Comparison of ENCODE assay signal across 1 cellular context in the genomic region with DNA sequence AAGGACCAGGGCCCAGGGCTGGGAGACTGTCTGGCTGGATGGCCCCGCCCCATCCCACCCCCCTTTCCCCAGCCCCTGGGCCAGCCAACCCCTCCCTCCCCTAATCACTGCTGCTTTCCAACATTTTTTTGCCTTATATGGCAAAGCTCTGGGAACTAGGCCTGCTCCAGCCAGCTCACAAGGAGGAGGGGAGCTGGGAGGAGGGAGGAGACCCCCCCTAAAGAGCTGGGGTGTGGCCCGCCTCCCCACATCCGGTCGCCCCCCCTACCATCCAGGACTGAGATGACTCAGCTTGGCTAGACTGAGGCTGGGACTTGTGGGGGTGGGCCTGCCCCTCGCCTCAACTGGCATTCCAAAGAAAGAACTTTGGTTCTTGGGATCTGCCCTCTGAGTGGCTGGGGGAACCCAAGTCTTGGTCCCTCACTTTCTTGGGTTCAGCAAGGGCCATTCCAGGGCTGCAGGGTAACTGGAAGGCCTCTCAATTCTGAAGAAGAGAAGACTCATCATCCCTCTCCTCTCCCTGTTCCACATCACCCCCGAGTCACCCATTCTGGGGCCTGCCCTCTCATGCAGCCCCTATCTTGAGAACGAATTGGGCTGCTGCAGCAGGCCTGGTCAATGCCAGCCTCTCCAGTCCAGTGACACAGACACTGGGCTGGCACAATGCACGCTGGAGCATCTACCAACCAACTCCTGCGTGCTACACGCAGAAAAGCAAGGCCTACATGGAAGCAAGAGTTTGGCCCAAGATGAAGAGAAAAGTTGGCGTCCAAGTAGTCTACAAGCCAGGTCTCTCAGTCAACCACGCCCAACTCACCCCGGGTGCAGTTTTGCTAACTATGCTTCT.
TF ChIP-seq lines count a peak whose summit lies in the region.

No MANE protein-coding gene starts in this region.

TF ChIP-seq in K562, 482 proteins besides CTCF, POLR2A, EP300 and RAD21 (continued from another document and continues in another):
- TF ChIP-seq, protein P1, sequence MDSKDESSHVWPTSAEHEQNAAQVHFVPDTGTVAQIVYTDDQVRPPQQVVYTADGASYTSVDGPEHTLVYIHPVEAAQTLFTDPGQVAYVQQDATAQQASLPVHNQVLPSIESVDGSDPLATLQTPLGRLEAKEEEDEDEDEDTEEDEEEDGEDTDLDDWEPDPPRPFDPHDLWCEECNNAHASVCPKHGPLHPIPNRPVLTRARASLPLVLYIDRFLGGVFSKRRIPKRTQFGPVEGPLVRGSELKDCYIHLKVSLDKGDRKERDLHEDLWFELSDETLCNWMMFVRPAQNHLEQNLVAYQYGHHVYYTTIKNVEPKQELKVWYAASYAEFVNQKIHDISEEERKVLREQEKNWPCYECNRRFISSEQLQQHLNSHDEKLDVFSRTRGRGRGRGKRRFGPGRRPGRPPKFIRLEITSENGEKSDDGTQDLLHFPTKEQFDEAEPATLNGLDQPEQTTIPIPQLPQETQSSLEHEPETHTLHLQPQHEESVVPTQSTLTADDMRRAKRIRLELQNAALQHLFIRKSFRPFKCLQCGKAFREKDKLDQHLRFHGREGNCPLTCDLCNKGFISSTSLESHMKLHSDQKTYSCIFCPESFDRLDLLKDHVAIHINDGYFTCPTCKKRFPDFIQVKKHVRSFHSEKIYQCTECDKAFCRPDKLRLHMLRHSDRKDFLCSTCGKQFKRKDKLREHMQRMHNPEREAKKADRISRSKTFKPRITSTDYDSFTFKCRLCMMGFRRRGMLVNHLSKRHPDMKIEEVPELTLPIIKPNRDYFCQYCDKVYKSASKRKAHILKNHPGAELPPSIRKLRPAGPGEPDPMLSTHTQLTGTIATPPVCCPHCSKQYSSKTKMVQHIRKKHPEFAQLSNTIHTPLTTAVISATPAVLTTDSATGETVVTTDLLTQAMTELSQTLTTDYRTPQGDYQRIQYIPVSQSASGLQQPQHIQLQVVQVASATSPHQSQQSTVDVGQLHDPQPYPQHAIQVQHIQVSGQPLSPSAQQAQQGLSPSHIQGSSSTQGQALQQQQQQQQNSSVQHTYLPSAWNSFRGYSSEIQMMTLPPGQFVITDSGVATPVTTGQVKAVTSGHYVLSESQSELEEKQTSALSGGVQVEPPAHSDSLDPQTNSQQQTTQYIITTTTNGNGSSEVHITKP (IDR thresholded peaks at IDR 0.05; ENCODE audit: partially characterized antibody): peak; percentile 14
- TF ChIP-seq ZBED1 (IDR thresholded peaks at IDR 0.05): peak; percentile 22; the same call in 1 of the 2 replicates
- TF ChIP-seq, protein P2, sequence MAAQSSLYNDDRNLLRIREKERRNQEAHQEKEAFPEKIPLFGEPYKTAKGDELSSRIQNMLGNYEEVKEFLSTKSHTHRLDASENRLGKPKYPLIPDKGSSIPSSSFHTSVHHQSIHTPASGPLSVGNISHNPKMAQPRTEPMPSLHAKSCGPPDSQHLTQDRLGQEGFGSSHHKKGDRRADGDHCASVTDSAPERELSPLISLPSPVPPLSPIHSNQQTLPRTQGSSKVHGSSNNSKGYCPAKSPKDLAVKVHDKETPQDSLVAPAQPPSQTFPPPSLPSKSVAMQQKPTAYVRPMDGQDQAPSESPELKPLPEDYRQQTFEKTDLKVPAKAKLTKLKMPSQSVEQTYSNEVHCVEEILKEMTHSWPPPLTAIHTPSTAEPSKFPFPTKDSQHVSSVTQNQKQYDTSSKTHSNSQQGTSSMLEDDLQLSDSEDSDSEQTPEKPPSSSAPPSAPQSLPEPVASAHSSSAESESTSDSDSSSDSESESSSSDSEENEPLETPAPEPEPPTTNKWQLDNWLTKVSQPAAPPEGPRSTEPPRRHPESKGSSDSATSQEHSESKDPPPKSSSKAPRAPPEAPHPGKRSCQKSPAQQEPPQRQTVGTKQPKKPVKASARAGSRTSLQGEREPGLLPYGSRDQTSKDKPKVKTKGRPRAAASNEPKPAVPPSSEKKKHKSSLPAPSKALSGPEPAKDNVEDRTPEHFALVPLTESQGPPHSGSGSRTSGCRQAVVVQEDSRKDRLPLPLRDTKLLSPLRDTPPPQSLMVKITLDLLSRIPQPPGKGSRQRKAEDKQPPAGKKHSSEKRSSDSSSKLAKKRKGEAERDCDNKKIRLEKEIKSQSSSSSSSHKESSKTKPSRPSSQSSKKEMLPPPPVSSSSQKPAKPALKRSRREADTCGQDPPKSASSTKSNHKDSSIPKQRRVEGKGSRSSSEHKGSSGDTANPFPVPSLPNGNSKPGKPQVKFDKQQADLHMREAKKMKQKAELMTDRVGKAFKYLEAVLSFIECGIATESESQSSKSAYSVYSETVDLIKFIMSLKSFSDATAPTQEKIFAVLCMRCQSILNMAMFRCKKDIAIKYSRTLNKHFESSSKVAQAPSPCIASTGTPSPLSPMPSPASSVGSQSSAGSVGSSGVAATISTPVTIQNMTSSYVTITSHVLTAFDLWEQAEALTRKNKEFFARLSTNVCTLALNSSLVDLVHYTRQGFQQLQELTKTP (IDR thresholded peaks at IDR 0.05; ENCODE audit: low read depth in 1 of 2, partially characterized antibody in 2 of 2): peak in 1 of 2 experiments; percentile 29
- TF ChIP-seq SOX6 (IDR thresholded peaks at IDR 0.05): no peak
- TF ChIP-seq, protein P3, sequence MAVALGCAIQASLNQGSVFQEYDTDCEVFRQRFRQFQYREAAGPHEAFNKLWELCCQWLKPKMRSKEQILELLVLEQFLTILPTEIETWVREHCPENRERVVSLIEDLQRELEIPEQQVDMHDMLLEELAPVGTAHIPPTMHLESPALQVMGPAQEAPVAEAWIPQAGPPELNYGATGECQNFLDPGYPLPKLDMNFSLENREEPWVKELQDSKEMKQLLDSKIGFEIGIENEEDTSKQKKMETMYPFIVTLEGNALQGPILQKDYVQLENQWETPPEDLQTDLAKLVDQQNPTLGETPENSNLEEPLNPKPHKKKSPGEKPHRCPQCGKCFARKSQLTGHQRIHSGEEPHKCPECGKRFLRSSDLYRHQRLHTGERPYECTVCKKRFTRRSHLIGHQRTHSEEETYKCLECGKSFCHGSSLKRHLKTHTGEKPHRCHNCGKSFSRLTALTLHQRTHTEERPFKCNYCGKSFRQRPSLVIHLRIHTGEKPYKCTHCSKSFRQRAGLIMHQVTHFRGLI (CRISPR knock-in tag; IDR thresholded peaks at IDR 0.05): no peak
- no peak for TF ChIP-seq PRPF4 (IDR thresholded peaks at IDR 0.05; ENCODE audit: insufficient read depth, low read depth, low read length, poor library complexity, severe bottlenecking)
- TF ChIP-seq ZNF695 (CRISPR knock-in tag; IDR thresholded peaks at IDR 0.05): no peak
- TF ChIP-seq NFE2 (IDR thresholded peaks at IDR 0.05; ENCODE audit: low read depth): peak; percentile 92
- no peak for TF ChIP-seq PTBP1 (IDR thresholded peaks at IDR 0.05; ENCODE audit: low read depth, low read length)
- TF ChIP-seq, protein P4, sequence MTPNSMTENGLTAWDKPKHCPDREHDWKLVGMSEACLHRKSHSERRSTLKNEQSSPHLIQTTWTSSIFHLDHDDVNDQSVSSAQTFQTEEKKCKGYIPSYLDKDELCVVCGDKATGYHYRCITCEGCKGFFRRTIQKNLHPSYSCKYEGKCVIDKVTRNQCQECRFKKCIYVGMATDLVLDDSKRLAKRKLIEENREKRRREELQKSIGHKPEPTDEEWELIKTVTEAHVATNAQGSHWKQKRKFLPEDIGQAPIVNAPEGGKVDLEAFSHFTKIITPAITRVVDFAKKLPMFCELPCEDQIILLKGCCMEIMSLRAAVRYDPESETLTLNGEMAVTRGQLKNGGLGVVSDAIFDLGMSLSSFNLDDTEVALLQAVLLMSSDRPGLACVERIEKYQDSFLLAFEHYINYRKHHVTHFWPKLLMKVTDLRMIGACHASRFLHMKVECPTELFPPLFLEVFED (CRISPR knock-in tag; conservative IDR thresholded peaks at IDR 0.05): no peak
- TF ChIP-seq MBD2 (IDR thresholded peaks at IDR 0.05; ENCODE audit: borderline replicate concordance, low read depth): peak; percentile 54; the same call in 1 of the 2 replicates
- TF ChIP-seq CCAR2 (IDR thresholded peaks at IDR 0.05; ENCODE audit: low read depth, low read length): no peak
- no peak for TF ChIP-seq SPI1 (IDR thresholded peaks at IDR 0.05; ENCODE audit: borderline replicate concordance, low read depth, low read length)
- no peak for TF ChIP-seq MYBL2 (IDR thresholded peaks at IDR 0.05; ENCODE audit: low read depth)
- TF ChIP-seq MYBL2 (CRISPR knock-in tag; IDR thresholded peaks at IDR 0.05; ENCODE audit: borderline replicate concordance): no peak
- no peak for TF ChIP-seq RAD51 (IDR thresholded peaks at IDR 0.05; ENCODE audit: borderline replicate concordance, low read depth)
- no peak for TF ChIP-seq SMC3 (conservative IDR thresholded peaks at IDR 0.05; ENCODE audit: insufficient read depth, low read depth, low read length)
- no peak for TF ChIP-seq MCM2 (IDR thresholded peaks at IDR 0.05; ENCODE audit: low read depth)
- peak; percentile 59 for TF ChIP-seq DPF2 (IDR thresholded peaks at IDR 0.05)
- no peak for TF ChIP-seq FOXJ3 (CRISPR knock-in tag; IDR thresholded peaks at IDR 0.05)
- no peak for TF ChIP-seq RBM15 (IDR thresholded peaks at IDR 0.05; ENCODE audit: insufficient read depth, low read length)
- TF ChIP-seq NCOA1 (IDR thresholded peaks at IDR 0.05; ENCODE audit: low read depth): no peak
- no peak for TF ChIP-seq SNIP1 (IDR thresholded peaks at IDR 0.05; ENCODE audit: low read depth)
- TF ChIP-seq HLTF (IDR thresholded peaks at IDR 0.05): no peak
- no peak for TF ChIP-seq STAG1 (CRISPR knock-in tag; IDR thresholded peaks at IDR 0.05; ENCODE audit: borderline replicate concordance)
- TF ChIP-seq BRD4 (IDR thresholded peaks at IDR 0.05): no peak
- TF ChIP-seq TEAD1 (CRISPR knock-in tag; IDR thresholded peaks at IDR 0.05): no peak
- TF ChIP-seq ZNF785 (CRISPR knock-in tag; IDR thresholded peaks at IDR 0.05): no peak
- TF ChIP-seq KAT2B (IDR thresholded peaks at IDR 0.05; ENCODE audit: low read depth, low read length): no peak
- TF ChIP-seq RNF2 (IDR thresholded peaks at IDR 0.05): peak; percentile 83; the same call in 1 of the 2 replicates
- TF ChIP-seq, protein P5, sequence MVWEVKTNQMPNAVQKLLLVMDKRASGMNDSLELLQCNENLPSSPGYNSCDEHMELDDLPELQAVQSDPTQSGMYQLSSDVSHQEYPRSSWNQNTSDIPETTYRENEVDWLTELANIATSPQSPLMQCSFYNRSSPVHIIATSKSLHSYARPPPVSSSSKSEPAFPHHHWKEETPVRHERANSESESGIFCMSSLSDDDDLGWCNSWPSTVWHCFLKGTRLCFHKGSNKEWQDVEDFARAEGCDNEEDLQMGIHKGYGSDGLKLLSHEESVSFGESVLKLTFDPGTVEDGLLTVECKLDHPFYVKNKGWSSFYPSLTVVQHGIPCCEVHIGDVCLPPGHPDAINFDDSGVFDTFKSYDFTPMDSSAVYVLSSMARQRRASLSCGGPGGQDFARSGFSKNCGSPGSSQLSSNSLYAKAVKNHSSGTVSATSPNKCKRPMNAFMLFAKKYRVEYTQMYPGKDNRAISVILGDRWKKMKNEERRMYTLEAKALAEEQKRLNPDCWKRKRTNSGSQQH (CRISPR knock-in tag; IDR thresholded peaks at IDR 0.05): no peak
- no peak for TF ChIP-seq DACH1 (IDR thresholded peaks at IDR 0.05; ENCODE audit: partially characterized antibody)
- no peak for TF ChIP-seq TARDBP (IDR thresholded peaks at IDR 0.05)
- peak; percentile 60 for TF ChIP-seq EP400 (IDR thresholded peaks at IDR 0.05)
- no peak for TF ChIP-seq HDAC3 (IDR thresholded peaks at IDR 0.05; ENCODE audit: borderline replicate concordance, partially characterized antibody)
- TF ChIP-seq MAFK (IDR thresholded peaks at IDR 0.05; ENCODE audit: low read length): peak; percentile 58
- no peak for TF ChIP-seq ARID2 (IDR thresholded peaks at IDR 0.05)
- TF ChIP-seq CEBPB (tag; IDR thresholded peaks at IDR 0.05): no peak
- no peak for TF ChIP-seq ZNF174 (CRISPR knock-in tag; IDR thresholded peaks at IDR 0.05)
- TF ChIP-seq RFX7 (CRISPR knock-in tag; IDR thresholded peaks at IDR 0.05): no peak
- TF ChIP-seq, protein P6, sequence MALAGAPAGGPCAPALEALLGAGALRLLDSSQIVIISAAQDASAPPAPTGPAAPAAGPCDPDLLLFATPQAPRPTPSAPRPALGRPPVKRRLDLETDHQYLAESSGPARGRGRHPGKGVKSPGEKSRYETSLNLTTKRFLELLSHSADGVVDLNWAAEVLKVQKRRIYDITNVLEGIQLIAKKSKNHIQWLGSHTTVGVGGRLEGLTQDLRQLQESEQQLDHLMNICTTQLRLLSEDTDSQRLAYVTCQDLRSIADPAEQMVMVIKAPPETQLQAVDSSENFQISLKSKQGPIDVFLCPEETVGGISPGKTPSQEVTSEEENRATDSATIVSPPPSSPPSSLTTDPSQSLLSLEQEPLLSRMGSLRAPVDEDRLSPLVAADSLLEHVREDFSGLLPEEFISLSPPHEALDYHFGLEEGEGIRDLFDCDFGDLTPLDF (CRISPR knock-in tag; IDR thresholded peaks at IDR 0.05): no peak
- TF ChIP-seq GATAD2B (IDR thresholded peaks at IDR 0.05; ENCODE audit: borderline replicate concordance): no peak
- TF ChIP-seq NUFIP1 (IDR thresholded peaks at IDR 0.05; ENCODE audit: partially characterized antibody): no peak
- no peak for TF ChIP-seq CHD2 (IDR thresholded peaks at IDR 0.05; ENCODE audit: low read depth, low read length)
- TF ChIP-seq, protein P7, sequence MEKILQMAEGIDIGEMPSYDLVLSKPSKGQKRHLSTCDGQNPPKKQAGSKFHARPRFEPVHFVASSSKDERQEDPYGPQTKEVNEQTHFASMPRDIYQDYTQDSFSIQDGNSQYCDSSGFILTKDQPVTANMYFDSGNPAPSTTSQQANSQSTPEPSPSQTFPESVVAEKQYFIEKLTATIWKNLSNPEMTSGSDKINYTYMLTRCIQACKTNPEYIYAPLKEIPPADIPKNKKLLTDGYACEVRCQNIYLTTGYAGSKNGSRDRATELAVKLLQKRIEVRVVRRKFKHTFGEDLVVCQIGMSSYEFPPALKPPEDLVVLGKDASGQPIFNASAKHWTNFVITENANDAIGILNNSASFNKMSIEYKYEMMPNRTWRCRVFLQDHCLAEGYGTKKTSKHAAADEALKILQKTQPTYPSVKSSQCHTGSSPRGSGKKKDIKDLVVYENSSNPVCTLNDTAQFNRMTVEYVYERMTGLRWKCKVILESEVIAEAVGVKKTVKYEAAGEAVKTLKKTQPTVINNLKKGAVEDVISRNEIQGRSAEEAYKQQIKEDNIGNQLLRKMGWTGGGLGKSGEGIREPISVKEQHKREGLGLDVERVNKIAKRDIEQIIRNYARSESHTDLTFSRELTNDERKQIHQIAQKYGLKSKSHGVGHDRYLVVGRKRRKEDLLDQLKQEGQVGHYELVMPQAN (IDR thresholded peaks at IDR 0.05; ENCODE audit: borderline replicate concordance): no peak
- no peak for TF ChIP-seq CBFB (CRISPR knock-in tag; IDR thresholded peaks at IDR 0.05)
- no peak for TF ChIP-seq KLF13 (tag; IDR thresholded peaks at IDR 0.05; ENCODE audit: borderline replicate concordance, low read depth)
- TF ChIP-seq KHSRP (IDR thresholded peaks at IDR 0.05): no peak
- 0 out of 2 replicates have a peak, but pooled peaks have one; percentile 36 for TF ChIP-seq LEF1 (IDR thresholded peaks at IDR 0.05)
- TF ChIP-seq ZSCAN32 (CRISPR knock-in tag; IDR thresholded peaks at IDR 0.05): no peak
- TF ChIP-seq GABPB1 (CRISPR knock-in tag; IDR thresholded peaks at IDR 0.05): peak; percentile 69; the same call in 1 of the 2 replicates
- no peak for TF ChIP-seq ZNF175 (CRISPR knock-in tag; IDR thresholded peaks at IDR 0.05; ENCODE audit: low read depth)
